ENCODE assay signal across 8 cellular contexts in the genomic region with DNA sequence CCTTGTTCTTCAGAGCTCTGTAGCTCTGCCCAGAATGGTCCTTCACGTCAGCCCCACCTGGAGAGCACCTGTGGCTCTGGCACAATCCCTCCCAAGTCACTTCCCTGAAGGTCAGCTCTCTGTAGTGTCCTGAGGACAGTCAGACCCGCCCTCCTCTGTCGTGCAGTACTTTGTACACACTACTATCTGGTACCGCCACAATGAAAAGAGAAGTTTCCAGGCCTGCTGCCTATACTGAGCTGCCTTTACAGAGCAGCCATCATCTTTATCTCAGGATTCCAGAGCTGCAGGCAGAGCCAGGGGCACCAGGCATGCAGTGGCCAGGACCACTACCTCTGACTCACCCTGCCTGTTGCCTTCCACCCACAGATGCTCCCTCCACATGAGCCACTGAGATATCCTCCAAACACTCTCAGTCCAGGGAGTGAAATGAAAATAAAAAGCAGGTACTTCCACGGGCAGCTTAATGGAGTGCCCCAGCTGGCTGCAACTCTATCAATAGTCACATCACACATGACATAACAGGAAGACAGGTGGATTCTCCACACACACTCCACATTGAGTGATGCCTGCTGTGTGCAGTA. TPM values are rescaled to one million over a fixed set of nuclear protein-coding genes. Genes with fewer than 3 reads are reported as not detected.
A peak's percentile ranks its signal among the peaks of the same experiment; 100 is the strongest.
DNase-seq lines count a peak whose midpoint lies in the region; ATAC-seq, FAIRE-seq and TF ChIP-seq lines count a peak whose summit lies in the region.

No MANE protein-coding gene starts in this region.

- DNase-seq in ELF-1 (ENCODE audit: low read depth, low spot score) (peak; percentile 78), OCI-M2 (lab: John Stamatoyannopoulos, UW; ENCODE audit: unreplicated experiment) (peak; percentile 76), fibroblast of mammary gland (ENCODE audit: low read depth) (peak; percentile 66), pancreas (peak; percentile 69 to 93 (median 84)), foreskin melanocyte (no peak), NCI-H524 (lab: John Stamatoyannopoulos, UW) (no peak)

- ATAC-seq in pancreas (peak; percentile 81 to 89 (median 82)), HG03139 (IDR thresholded peaks at IDR 0.05; ENCODE audit: unreplicated experiment) (no peak), GM21447 (IDR thresholded peaks at IDR 0.05; ENCODE audit: unreplicated experiment) (no peak)

- intact Hi-C loops in pancreas (cut with DNase I): no loop called here

- peak overlapping the region; percentile 23 to 76 (median 45) for H3K27ac ChIP-seq in pancreas

- peaks cover 69 to 95% (median 70%) of the 10 kb centered on the region in 3 donors for H3K4me1 ChIP-seq in pancreas

- WGBS in pancreas, 2 donors: 28 to 32% methylated on average over 5 of the region's 5 CpGs

- no peak for FAIRE-seq in pancreas (lab: Jason Lieb, UNC)

- no peaks in the 10 kb centered on the region for H3K36me3 ChIP-seq in pancreas

- H3K9me3 ChIP-seq in pancreas: no peaks in the 10 kb centered on the region

- H3K4me3 ChIP-seq in fibroblast of mammary gland (ENCODE audit: control insufficient read depth, low read depth, low read length) (no peak overlapping the region), pancreas (no peak overlapping the region)

- no peaks in the 10 kb centered on the region for H3K27me3 ChIP-seq in pancreas

- TF ChIP-seq CTCF in fibroblast of mammary gland (conservative IDR thresholded peaks at IDR 0.05; ENCODE audit: control insufficient read depth, insufficient read depth, low read depth, low read length) (no peak), pancreas (IDR thresholded peaks at IDR 0.05) (no peak)

RNA-seq across cellular contexts. Expression of a gene that starts 7.3 kb away (rescaled TPM):
- 100 to 1,000 TPM in 2 of 6 donors, 10 to 100 TPM in 4; 65.2 to 109 (median 96.0) TPM for total RNA-seq in pancreas
- polyA plus RNA-seq in pancreas: 10 to 100 TPM; 45.1 to 90.6 TPM

Comparison
In these comparisons a context has a peak if more than half of its experiments do, and no peak if none do; other contexts are left out.
1. DNase-seq: peak in ELF-1 (single experiment), OCI-M2 (single experiment), fibroblast of mammary gland (single experiment) and pancreas (6 of 6); none in foreskin melanocyte (single experiment) and NCI-H524 (0 of 2).
2. ATAC-seq: peak in pancreas (4 of 4); none in HG03139 (single experiment) and GM21447 (single experiment).